Comparison of ENCODE assay signal across 20 cellular contexts in the genomic region with DNA sequence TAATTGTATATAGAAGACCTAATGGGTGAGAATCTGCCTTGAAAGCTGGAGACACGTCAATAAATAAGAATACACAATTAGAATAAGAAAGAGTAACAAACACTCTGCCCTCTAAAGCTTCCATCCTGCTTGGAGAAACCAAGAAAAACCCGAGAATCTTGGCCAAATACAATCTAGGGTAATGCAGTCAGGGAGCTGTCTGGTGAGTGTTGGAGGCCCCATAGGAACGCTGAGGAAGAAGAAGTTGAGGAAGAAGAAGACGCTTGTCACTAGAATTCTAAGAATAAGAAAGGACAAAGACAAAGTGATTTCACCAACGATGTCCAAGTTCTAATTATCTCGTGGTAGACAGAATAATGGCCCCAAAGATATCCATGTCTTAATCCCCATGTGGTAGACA.
DNase-seq lines count a peak whose midpoint lies in the region; ATAC-seq and TF ChIP-seq lines count a peak whose summit lies in the region.
"Had no signal": no experiment of that assay in that cellular context is flagged by ENCODE, and none has a peak within 500 bp of the region (broad histone marks: within the 10 kb centered on the region; RNA-seq: fewer than 3 reads in every experiment).

No MANE protein-coding gene starts in this region.

- no peaks in the 10 kb centered on the region for H3K27me3 ChIP-seq in HUES64 (ENCODE audit: insufficient read depth, low read length)
- no peaks in the 10 kb centered on the region for H3K27me3 ChIP-seq in hepatocyte
- no peaks in the 10 kb centered on the region for H3K27me3 ChIP-seq in aorta (ENCODE audit: control insufficient read depth in 1 of 2, insufficient read depth in 2 of 2, low read length in 1 of 2)
- H3K27me3 ChIP-seq: BLaER1 had no signal

- no peaks in the 10 kb centered on the region for H3K27me3 Mint-ChIP-seq in activated CD8-positive, alpha-beta T cell treated with anti-CD3 and anti-CD28 coated beads, Interleukin-2, amount 10 ng/mL, durations not matched to agents 7 days and 5 days (ENCODE audit: low read depth)
- no peaks in the 10 kb centered on the region for H3K27me3 Mint-ChIP-seq in activated CD8-positive, alpha-beta T cell treated with anti-CD3 and anti-CD28 coated beads for 36 hours
- H3K27me3 Mint-ChIP-seq: CD4-positive, alpha-beta memory T cell had no signal

- WGBS in HUES64 = 62% methylated on average over 6 of the region's 6 CpGs
- WGBS in hepatocyte (ENCODE audit: low lambda C conversion rate, missing lambda C conversion rate) = 38% methylated on average over 6 of the region's 6 CpGs
- WGBS in aorta, 2 donors = 28 to 35% methylated on average over 6 of the region's 6 CpGs

- no peaks in the 10 kb centered on the region for H3K79me2 ChIP-seq in hepatocyte

- H4K20me1 ChIP-seq in hepatocyte (ENCODE audit: insufficient read depth, poor library complexity, severe bottlenecking) = no peaks in the 10 kb centered on the region
- H4K20me1 ChIP-seq: BLaER1 had no signal

- H3K9me3 Mint-ChIP-seq in activated CD8-positive, alpha-beta T cell treated with anti-CD3 and anti-CD28 coated beads, Interleukin-2, amount 10 ng/mL, durations not matched to agents 7 days and 5 days (ENCODE audit: insufficient read depth) = peaks cover 50% of the 10 kb centered on the region
- peaks cover 48% of the 10 kb centered on the region for H3K9me3 Mint-ChIP-seq in activated CD8-positive, alpha-beta T cell treated with anti-CD3 and anti-CD28 coated beads for 36 hours

- no peak overlapping the region for H3K27ac Mint-ChIP-seq in activated CD8-positive, alpha-beta T cell treated with anti-CD3 and anti-CD28 coated beads, Interleukin-2, amount 10 ng/mL, durations not matched to agents 7 days and 5 days
- no peak overlapping the region for H3K27ac Mint-ChIP-seq in activated CD8-positive, alpha-beta T cell treated with anti-CD3 and anti-CD28 coated beads for 36 hours
- H3K27ac Mint-ChIP-seq: CD14-positive monocyte; CD4-positive, alpha-beta memory T cell; HFFc6 had no signal

- TF ChIP-seq CTCF in activated CD8-positive, alpha-beta T cell treated with anti-CD3 and anti-CD28 coated beads for 36 hours (IDR thresholded peaks at IDR 0.05) = no peak
- TF ChIP-seq CTCF in hepatocyte (IDR thresholded peaks at IDR 0.05; ENCODE audit: poor library complexity) = no peak

- POLR2A ChIA-PET in activated CD8-positive, alpha-beta T cell treated with anti-CD3 and anti-CD28 coated beads, Interleukin-2, amount 10 ng/mL, durations not matched to agents 7 days and 5 days (lab: Charles Lee) = no interaction called here
- POLR2A ChIA-PET in activated CD8-positive, alpha-beta T cell treated with anti-CD3 and anti-CD28 coated beads for 36 hours (lab: Charles Lee) = no interaction called here

- no peaks in the 10 kb centered on the region for H3K4me1 ChIP-seq in HUES64 (ENCODE audit: insufficient read depth, low read length)
- H3K4me1 ChIP-seq in hepatocyte (ENCODE audit: insufficient read depth) = no peaks in the 10 kb centered on the region
- no peaks in the 10 kb centered on the region for H3K4me1 ChIP-seq in aorta (ENCODE audit: control insufficient read depth in 1 of 2, insufficient read depth in 2 of 2, low read length in 2 of 2)
- H3K4me1 ChIP-seq: BLaER1 had no signal

- H3K4me2 ChIP-seq in hepatocyte = no peak overlapping the region
- H3K4me2 ChIP-seq: BLaER1 had no signal

- H3K27ac ChIP-seq in HUES64 (ENCODE audit: low read depth, low read length) (no peak overlapping the region), hepatocyte (no peak overlapping the region), aorta (ENCODE audit: low read depth in 1 of 2, low read length in 2 of 2) (no peak overlapping the region)
- H3K27ac ChIP-seq: BLaER1, HL-60 had no signal

- no peaks in the 10 kb centered on the region for H3K9me2 ChIP-seq in hepatocyte (replicated peaks; ENCODE audit: insufficient read depth)

- no peaks in the 10 kb centered on the region for H3K36me3 ChIP-seq in HUES64 (ENCODE audit: insufficient read depth, low read length)
- H3K36me3 ChIP-seq in hepatocyte (replicated peaks; ENCODE audit: insufficient read depth, low read depth) = no peaks in the 10 kb centered on the region
- H3K36me3 ChIP-seq in aorta (ENCODE audit: control insufficient read depth in 1 of 2, insufficient read depth in 2 of 2, low read length in 1 of 2) = no peaks in the 10 kb centered on the region
- H3K36me3 ChIP-seq: BLaER1 had no signal

- ATAC-seq in activated CD8-positive, alpha-beta T cell treated with anti-CD3 and anti-CD28 coated beads, Interleukin-2, amount 10 ng/mL, durations not matched to agents 7 days and 5 days = no peak
- ATAC-seq in activated CD8-positive, alpha-beta T cell treated with anti-CD3 and anti-CD28 coated beads for 36 hours = no peak
- ATAC-seq in aorta (ENCODE audit: low FRiP score) (peak; percentile 1), GM21786 (IDR thresholded peaks at IDR 0.05; ENCODE audit: unreplicated experiment) (no peak)
- ATAC-seq: HCT116, HepG2 had no signal

- H3K9me3 ChIP-seq in HUES64 (ENCODE audit: insufficient read depth, low read depth, low read length) = peaks cover 69% of the 10 kb centered on the region
- H3K9me3 ChIP-seq in hepatocyte (ENCODE audit: low read depth) = peaks cover 23% of the 10 kb centered on the region
- peaks cover 4% of the 10 kb centered on the region for H3K9me3 ChIP-seq in aorta (ENCODE audit: control insufficient read depth, low read length)

- no peak overlapping the region for H2AFZ ChIP-seq in hepatocyte

- no peak overlapping the region for H3K4me3 Mint-ChIP-seq in activated CD8-positive, alpha-beta T cell treated with anti-CD3 and anti-CD28 coated beads, Interleukin-2, amount 10 ng/mL, durations not matched to agents 7 days and 5 days
- H3K4me3 Mint-ChIP-seq in activated CD8-positive, alpha-beta T cell treated with anti-CD3 and anti-CD28 coated beads for 36 hours = no peak overlapping the region
- H3K4me3 Mint-ChIP-seq: CD14-positive monocyte; CD4-positive, alpha-beta memory T cell; HFFc6 had no signal

- no peaks in the 10 kb centered on the region for H3K4me1 Mint-ChIP-seq in activated CD8-positive, alpha-beta T cell treated with anti-CD3 and anti-CD28 coated beads, Interleukin-2, amount 10 ng/mL, durations not matched to agents 7 days and 5 days (ENCODE audit: low read depth)
- no peaks in the 10 kb centered on the region for H3K4me1 Mint-ChIP-seq in activated CD8-positive, alpha-beta T cell treated with anti-CD3 and anti-CD28 coated beads for 36 hours (ENCODE audit: low read depth)
- H3K4me1 Mint-ChIP-seq: CD14-positive monocyte had no signal

- intact Hi-C loops in activated CD8-positive, alpha-beta T cell treated with anti-CD3 and anti-CD28 coated beads for 36 hours (cut with micrococcal nuclease) = no loop called here
- intact Hi-C loops in aorta (cut with DNase I) = no loop called here

- H3K4me3 ChIP-seq in HUES64 (ENCODE audit: low read length) (peak overlapping the region; percentile 1; the same call in 1 of the 2 replicates), hepatocyte (no peak overlapping the region), aorta (ENCODE audit: low read length in 2 of 2) (no peak overlapping the region)
- H3K4me3 ChIP-seq: BLaER1 had no signal

- CTCF ChIA-PET in activated CD8-positive, alpha-beta T cell treated with anti-CD3 and anti-CD28 coated beads, Interleukin-2, amount 10 ng/mL, durations not matched to agents 7 days and 5 days (lab: Charles Lee) = no interaction called here
- CTCF ChIA-PET in activated CD8-positive, alpha-beta T cell treated with anti-CD3 and anti-CD28 coated beads for 36 hours (lab: Charles Lee) = no interaction called here

- H3K9ac ChIP-seq in HUES64 (ENCODE audit: low read depth, low read length) = no peak overlapping the region
- H3K9ac ChIP-seq: BLaER1 had no signal

- H3K36me3 Mint-ChIP-seq in activated CD8-positive, alpha-beta T cell treated with anti-CD3 and anti-CD28 coated beads, Interleukin-2, amount 10 ng/mL, durations not matched to agents 7 days and 5 days (ENCODE audit: low read depth) = peaks cover 4% of the 10 kb centered on the region
- H3K36me3 Mint-ChIP-seq in activated CD8-positive, alpha-beta T cell treated with anti-CD3 and anti-CD28 coated beads for 36 hours (ENCODE audit: low read depth) = peaks cover 4% of the 10 kb centered on the region
- H3K36me3 Mint-ChIP-seq: CD14-positive monocyte had no signal

- peak; percentile 19 for DNase-seq in activated CD8-positive, alpha-beta T cell treated with anti-CD3 and anti-CD28 coated beads, Interleukin-2, amount 10 ng/mL, durations not matched to agents 7 days and 5 days
- no peak for DNase-seq in activated CD8-positive, alpha-beta T cell treated with anti-CD3 and anti-CD28 coated beads for 36 hours
- DNase-seq in hepatocyte (ENCODE audit: low spot score) (peak; percentile 6), aorta (no peak), mesenteric fat pad (ENCODE audit: low spot score) (no peak)
- DNase-seq: 8988T, DMS153, DMS79 treated with DMSO at 0.1 percent for 48 hours, GF-D8, GOT3, H7, HFFc6 had no signal

Comparison
In these comparisons a context has a peak if more than half of its experiments do, and no peak if none do; other contexts are left out.
1. DNase-seq: peak in activated CD8-positive, alpha-beta T cell treated with anti-CD3 and anti-CD28 coated beads, Interleukin-2, amount 10 ng/mL, durations not matched to agents 7 days and 5 days (single experiment) and hepatocyte (single experiment); none in activated CD8-positive, alpha-beta T cell treated with anti-CD3 and anti-CD28 coated beads for 36 hours (single experiment), aorta (0 of 2) and mesenteric fat pad (single experiment).